Comparison of ENCODE assay signal across 15 cellular contexts in genomic region chr10:44986670-44987069, GRCh38. TPM values are rescaled to one million over a fixed set of nuclear protein-coding genes. Genes with fewer than 3 reads are reported as not detected.
DNase-seq lines count a peak whose midpoint lies in the region; ATAC-seq and TF ChIP-seq lines count a peak whose summit lies in the region.
"Had no signal": no experiment of that assay in that cellular context is flagged by ENCODE, and none has a peak within 500 bp of the region (broad histone marks: within the 10 kb centered on the region; RNA-seq: fewer than 3 reads in every experiment).

No MANE protein-coding gene starts in this region.

- peaks cover 81 to 83% of the 10 kb centered on the region in 2 donors for H3K36me3 ChIP-seq in thyroid gland

- H3K27me3 ChIP-seq in thyroid gland = no peaks in the 10 kb centered on the region

- H3K4me3 ChIP-seq in choroid plexus epithelial cell (ENCODE audit: low read depth, low read length) (no peak overlapping the region), thyroid gland (replicated peaks in 1 of 3) (no peak overlapping the region)

- no peak for TF ChIP-seq POLR2A in thyroid gland (IDR thresholded peaks at IDR 0.05)

- TF ChIP-seq CTCF in choroid plexus epithelial cell (conservative IDR thresholded peaks at IDR 0.05; ENCODE audit: low read depth, low read length) (no peak), thyroid gland (IDR thresholded peaks at IDR 0.05) (no peak)

- ATAC-seq in left ventricle myocardium superior (peak; percentile 8), GM21447 (IDR thresholded peaks at IDR 0.05; ENCODE audit: unreplicated experiment) (no peak)

- peak overlapping the region in 2 of 3 donors; percentile 1 to 56 for H3K27ac ChIP-seq in thyroid gland

- intact Hi-C loops in left ventricle myocardium superior (cut with micrococcal nuclease) = no loop called here
- intact Hi-C loops in thyroid gland (cut with DNase I) = no loop called here

- peak; percentile 50 for DNase-seq in RPMI7951 (ENCODE audit: low read depth)
- DNase-seq in choroid plexus epithelial cell (ENCODE audit: low read depth) = peak; percentile 72
- DNase-seq in left ventricle myocardium superior = no peak
- no peak for DNase-seq in thyroid gland
- DNase-seq in anterior cingulate cortex (lab: John Stamatoyannopoulos, UW) = no peak
- no peak for DNase-seq in stimulated activated CD4-positive, alpha-beta T cell treated with anti-CD3 and anti-CD28 coated beads, Interleukin-1b, Interleukin-23, amount 100 ng/mL, for 48 hours
- DNase-seq in NCI-H1694 treated with DMSO at 0.1 percent for 48 hours (lab: John Stamatoyannopoulos, UW) = no peak
- DNase-seq: activated CD4-positive, CD25-positive, alpha-beta regulatory T cell; activated CD8-positive, alpha-beta memory T cell treated with anti-CD3 and anti-CD28 coated beads for 24 hours; activated naive CD8-positive, alpha-beta T cell treated with anti-CD3 and anti-CD28 coated beads for 36 hours; cerebellar nuclear complex; Karpas-422; stimulated activated CD4-positive, alpha-beta T cell treated with anti-CD3 and anti-CD28 coated beads, Interleukin-15, amount 100 ng/mL, for 24 hours; stimulated activated naive CD4-positive, alpha-beta T cell treated with Interleukin-2 at 50 U/mL for 16 hours had no signal

- WGBS in thyroid gland, 2 donors = 70 to 74% methylated on average over 3 of the region's 3 CpGs

- peaks cover 0 to 50% of the 10 kb centered on the region in 2 donors for H3K4me1 ChIP-seq in thyroid gland

- no peaks in the 10 kb centered on the region for H3K9me3 ChIP-seq in thyroid gland

RNA-seq across cellular contexts. Expression of gene DEPP1, which starts 8.1 kb away (rescaled TPM):
- total RNA-seq in RPMI7951 (2014; rRNA removed; shearing (Covaris generic)) = 14.5 and 16.5 TPM in 2 replicates
- total RNA-seq in left ventricle myocardium superior (32.2 TPM), thyroid gland (100 to 1,000 TPM in 2 of 4 donors, 10 to 100 TPM in 2; 45.1 to 518 (median 182) TPM)

RNA-seq across cellular contexts. Expression of gene ZNF22, which starts 14.1 kb away (rescaled TPM):
- total RNA-seq in RPMI7951 (2014; rRNA removed; shearing (Covaris generic)) = 32.5 and 47.1 TPM in 2 replicates
- total RNA-seq in left ventricle myocardium superior = 12.6 TPM
- 10 to 100 TPM; 28.5 to 40.3 (median 33.1) TPM for total RNA-seq in thyroid gland

RNA-seq across cellular contexts. Expression of gene RASSF4, which starts 27.1 kb away (rescaled TPM):
- 6.8 and 11.1 TPM in 2 replicates for total RNA-seq in RPMI7951 (2014; rRNA removed; shearing (Covaris generic))
- 93.5 TPM for total RNA-seq in left ventricle myocardium superior
- total RNA-seq in thyroid gland = 100 to 1,000 TPM; 175 to 226 (median 203) TPM

Comparison
In these comparisons a context has a peak if more than half of its experiments do, and no peak if none do; other contexts are left out.
1. DNase-seq: peak in RPMI7951 (single experiment) and choroid plexus epithelial cell (single experiment); none in left ventricle myocardium superior (single experiment), thyroid gland (0 of 2), anterior cingulate cortex (0 of 58), stimulated activated CD4-positive, alpha-beta T cell treated with anti-CD3 and anti-CD28 coated beads, Interleukin-1b, Interleukin-23, amount 100 ng/mL, for 48 hours (single experiment) and NCI-H1694 treated with DMSO at 0.1 percent for 48 hours (single experiment).